ENCODE assay signal across 9 cellular contexts in the genomic region with DNA sequence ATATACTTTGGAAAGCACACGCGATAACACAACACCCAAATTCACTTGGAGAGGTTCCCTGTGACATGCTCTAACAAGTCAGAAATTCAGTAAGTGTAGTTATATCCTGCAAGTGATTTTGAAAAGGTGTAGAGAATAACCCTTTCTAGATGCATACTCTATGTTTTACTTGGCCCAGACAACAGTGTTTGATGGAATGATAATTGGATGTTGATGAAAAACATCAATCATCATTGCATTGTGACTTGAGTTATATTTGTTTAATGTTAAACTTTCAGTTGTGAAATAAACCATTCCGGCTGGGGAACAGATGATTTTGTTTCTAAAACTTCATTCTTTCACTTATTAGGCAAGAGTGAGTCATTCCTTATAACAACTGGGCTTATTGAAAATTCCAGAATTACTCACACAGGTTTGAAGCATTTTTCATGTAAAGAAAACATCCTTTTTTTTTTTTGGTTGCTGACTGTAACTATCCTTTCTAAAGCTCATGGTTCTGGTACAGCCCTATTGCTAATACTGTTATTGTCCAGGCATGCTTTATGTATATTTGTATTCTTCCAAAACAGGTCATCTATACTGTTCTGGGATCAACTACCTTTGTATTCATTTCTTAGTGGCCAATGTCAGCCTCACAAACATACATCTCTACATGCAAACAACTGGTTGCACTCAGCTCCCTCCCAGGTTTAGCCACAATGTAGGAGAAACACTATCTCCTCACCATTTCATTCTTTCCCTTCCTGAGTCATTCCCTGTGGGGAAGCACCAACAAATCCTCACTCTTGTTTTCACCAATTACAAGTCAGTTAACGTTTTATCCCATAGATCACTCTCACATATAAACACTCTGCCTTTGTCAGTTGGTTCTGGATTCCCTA.
DNase-seq lines count a peak whose midpoint lies in the region; ATAC-seq, FAIRE-seq and TF ChIP-seq lines count a peak whose summit lies in the region.
"Had no signal": no experiment of that assay in that cellular context is flagged by ENCODE, and none has a peak within 500 bp of the region (broad histone marks: within the 10 kb centered on the region; RNA-seq: fewer than 3 reads in every experiment).

No MANE protein-coding gene starts in this region.

- ATAC-seq in left lung: peak; percentile 69

- H3K27me3 ChIP-seq in left lung: no peaks in the 10 kb centered on the region

- DNase-seq in LHCN-M2 (ENCODE audit: low read depth) (peak; percentile 93), cardiac fibroblast (ENCODE audit: low read depth in 2 of 2) (peak; percentile 82 to 96), left lung (no peak), urothelium cell line (ENCODE audit: low spot score) (peak; percentile 36), superior temporal gyrus (ENCODE audit: extremely low spot score) (no peak)
- no peak for DNase-seq in activated CD4-positive, alpha-beta T cell treated with anti-CD3 and anti-CD28 coated beads for 48 hours
- no peak for DNase-seq in stimulated activated CD4-positive, alpha-beta T cell treated with anti-CD3 and anti-CD28 coated beads, Interleukin-4, amount 100 ng/mL, for 4 hours
- DNase-seq: left ventricle myocardium inferior had no signal

- intact Hi-C loops in left lung (cut with DNase I): no loop called here

- H3K4me1 ChIP-seq in left lung: no peaks in the 10 kb centered on the region
- H3K4me1 ChIP-seq: left ventricle myocardium inferior had no signal

- H3K36me3 ChIP-seq in left lung: no peaks in the 10 kb centered on the region
- H3K36me3 ChIP-seq: left ventricle myocardium inferior had no signal

- peak; percentile 35 for FAIRE-seq in urothelium cell line (lab: Jason Lieb, UNC)
- FAIRE-seq: GM18507 had no signal

- peak overlapping the region in 1 of 2 donors; percentile 2 for H3K4me3 ChIP-seq in cardiac fibroblast (replicated peaks in 1 of 2; ENCODE audit: low read depth in 2 of 2, low read length in 2 of 2)
- H3K4me3 ChIP-seq in left lung: no peak overlapping the region
- H3K4me3 ChIP-seq: left ventricle myocardium inferior had no signal

- H3K27ac ChIP-seq in left lung: peak overlapping the region; percentile 20 to 73
- H3K27ac ChIP-seq: left ventricle myocardium inferior had no signal

- H3K9me3 ChIP-seq in left lung: no peaks in the 10 kb centered on the region
- H3K9me3 ChIP-seq: left ventricle myocardium inferior had no signal

- no peak for TF ChIP-seq CTCF in cardiac fibroblast (IDR thresholded peaks at IDR 0.05; ENCODE audit: low read depth, low read length)
- no peak for TF ChIP-seq CTCF in left lung (IDR thresholded peaks at IDR 0.05)

Comparison
In these comparisons a context has a peak if more than half of its experiments do, and no peak if none do; other contexts are left out.
1. DNase-seq: peak in LHCN-M2 (single experiment), cardiac fibroblast (2 of 2) and urothelium cell line (single experiment); none in left lung (0 of 2), activated CD4-positive, alpha-beta T cell treated with anti-CD3 and anti-CD28 coated beads for 48 hours (single experiment), stimulated activated CD4-positive, alpha-beta T cell treated with anti-CD3 and anti-CD28 coated beads, Interleukin-4, amount 100 ng/mL, for 4 hours (0 of 2) and superior temporal gyrus (single experiment).